ENCODE assay signal across 1 cellular context in the genomic region with DNA sequence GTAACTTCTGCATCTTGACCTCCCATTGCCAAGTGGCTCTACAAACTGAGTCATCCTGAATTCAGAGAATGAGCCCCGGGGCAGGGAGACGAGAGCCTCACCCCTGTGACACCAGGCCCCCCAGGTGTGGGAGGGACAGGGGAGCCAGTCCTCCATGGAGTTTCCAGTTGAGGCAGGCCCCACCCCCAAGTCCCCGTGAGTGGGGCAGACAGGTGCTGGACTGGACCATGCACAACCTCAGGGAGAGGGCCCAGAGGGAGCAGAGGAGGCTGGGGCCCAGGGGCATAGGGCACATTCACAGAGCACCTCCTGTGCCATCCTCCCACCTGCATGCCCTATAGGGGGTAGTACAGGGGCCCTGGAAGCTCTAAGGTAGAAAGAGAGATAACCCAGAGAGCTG.
TF ChIP-seq lines count a peak whose summit lies in the region.

No MANE protein-coding gene starts in this region.

TF ChIP-seq in HepG2, 621 proteins besides CTCF, POLR2A, EP300 and RAD21:
- TF ChIP-seq, protein P1, sequence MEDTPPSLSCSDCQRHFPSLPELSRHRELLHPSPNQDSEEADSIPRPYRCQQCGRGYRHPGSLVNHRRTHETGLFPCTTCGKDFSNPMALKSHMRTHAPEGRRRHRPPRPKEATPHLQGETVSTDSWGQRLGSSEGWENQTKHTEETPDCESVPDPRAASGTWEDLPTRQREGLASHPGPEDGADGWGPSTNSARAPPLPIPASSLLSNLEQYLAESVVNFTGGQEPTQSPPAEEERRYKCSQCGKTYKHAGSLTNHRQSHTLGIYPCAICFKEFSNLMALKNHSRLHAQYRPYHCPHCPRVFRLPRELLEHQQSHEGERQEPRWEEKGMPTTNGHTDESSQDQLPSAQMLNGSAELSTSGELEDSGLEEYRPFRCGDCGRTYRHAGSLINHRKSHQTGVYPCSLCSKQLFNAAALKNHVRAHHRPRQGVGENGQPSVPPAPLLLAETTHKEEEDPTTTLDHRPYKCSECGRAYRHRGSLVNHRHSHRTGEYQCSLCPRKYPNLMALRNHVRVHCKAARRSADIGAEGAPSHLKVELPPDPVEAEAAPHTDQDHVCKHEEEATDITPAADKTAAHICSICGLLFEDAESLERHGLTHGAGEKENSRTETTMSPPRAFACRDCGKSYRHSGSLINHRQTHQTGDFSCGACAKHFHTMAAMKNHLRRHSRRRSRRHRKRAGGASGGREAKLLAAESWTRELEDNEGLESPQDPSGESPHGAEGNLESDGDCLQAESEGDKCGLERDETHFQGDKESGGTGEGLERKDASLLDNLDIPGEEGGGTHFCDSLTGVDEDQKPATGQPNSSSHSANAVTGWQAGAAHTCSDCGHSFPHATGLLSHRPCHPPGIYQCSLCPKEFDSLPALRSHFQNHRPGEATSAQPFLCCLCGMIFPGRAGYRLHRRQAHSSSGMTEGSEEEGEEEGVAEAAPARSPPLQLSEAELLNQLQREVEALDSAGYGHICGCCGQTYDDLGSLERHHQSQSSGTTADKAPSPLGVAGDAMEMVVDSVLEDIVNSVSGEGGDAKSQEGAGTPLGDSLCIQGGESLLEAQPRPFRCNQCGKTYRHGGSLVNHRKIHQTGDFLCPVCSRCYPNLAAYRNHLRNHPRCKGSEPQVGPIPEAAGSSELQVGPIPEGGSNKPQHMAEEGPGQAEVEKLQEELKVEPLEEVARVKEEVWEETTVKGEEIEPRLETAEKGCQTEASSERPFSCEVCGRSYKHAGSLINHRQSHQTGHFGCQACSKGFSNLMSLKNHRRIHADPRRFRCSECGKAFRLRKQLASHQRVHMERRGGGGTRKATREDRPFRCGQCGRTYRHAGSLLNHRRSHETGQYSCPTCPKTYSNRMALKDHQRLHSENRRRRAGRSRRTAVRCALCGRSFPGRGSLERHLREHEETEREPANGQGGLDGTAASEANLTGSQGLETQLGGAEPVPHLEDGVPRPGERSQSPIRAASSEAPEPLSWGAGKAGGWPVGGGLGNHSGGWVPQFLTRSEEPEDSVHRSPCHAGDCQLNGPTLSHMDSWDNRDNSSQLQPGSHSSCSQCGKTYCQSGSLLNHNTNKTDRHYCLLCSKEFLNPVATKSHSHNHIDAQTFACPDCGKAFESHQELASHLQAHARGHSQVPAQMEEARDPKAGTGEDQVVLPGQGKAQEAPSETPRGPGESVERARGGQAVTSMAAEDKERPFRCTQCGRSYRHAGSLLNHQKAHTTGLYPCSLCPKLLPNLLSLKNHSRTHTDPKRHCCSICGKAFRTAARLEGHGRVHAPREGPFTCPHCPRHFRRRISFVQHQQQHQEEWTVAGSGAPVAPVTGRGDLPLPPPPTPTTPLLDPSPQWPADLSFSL (CRISPR knock-in tag; IDR thresholded peaks at IDR 0.05) = no peak
- TF ChIP-seq REPIN1 (CRISPR knock-in tag; IDR thresholded peaks at IDR 0.05; ENCODE audit: borderline replicate concordance, low read depth) (no peak), ZNF232 (CRISPR knock-in tag; IDR thresholded peaks at IDR 0.05; ENCODE audit: borderline replicate concordance) (no peak), ZNF235 (CRISPR knock-in tag; IDR thresholded peaks at IDR 0.05; ENCODE audit: borderline replicate concordance) (no peak), ZNF234 (CRISPR knock-in tag; conservative IDR thresholded peaks at IDR 0.05) (no peak), MIXL1 (CRISPR knock-in tag; IDR thresholded peaks at IDR 0.05) (no peak), KLF16 (CRISPR knock-in tag; IDR thresholded peaks at IDR 0.05) (no peak), SKI (IDR thresholded peaks at IDR 0.05; ENCODE audit: partially characterized antibody) (no peak), GRHL1 (CRISPR knock-in tag; conservative IDR thresholded peaks at IDR 0.05) (no peak), HNF4A (CRISPR knock-in tag; IDR thresholded peaks at IDR 0.05) (no peak), ZNF670 (CRISPR knock-in tag; IDR thresholded peaks at IDR 0.05; ENCODE audit: borderline replicate concordance) (no peak)
